ENCODE assay signal across 15 cellular contexts in the genomic region with DNA sequence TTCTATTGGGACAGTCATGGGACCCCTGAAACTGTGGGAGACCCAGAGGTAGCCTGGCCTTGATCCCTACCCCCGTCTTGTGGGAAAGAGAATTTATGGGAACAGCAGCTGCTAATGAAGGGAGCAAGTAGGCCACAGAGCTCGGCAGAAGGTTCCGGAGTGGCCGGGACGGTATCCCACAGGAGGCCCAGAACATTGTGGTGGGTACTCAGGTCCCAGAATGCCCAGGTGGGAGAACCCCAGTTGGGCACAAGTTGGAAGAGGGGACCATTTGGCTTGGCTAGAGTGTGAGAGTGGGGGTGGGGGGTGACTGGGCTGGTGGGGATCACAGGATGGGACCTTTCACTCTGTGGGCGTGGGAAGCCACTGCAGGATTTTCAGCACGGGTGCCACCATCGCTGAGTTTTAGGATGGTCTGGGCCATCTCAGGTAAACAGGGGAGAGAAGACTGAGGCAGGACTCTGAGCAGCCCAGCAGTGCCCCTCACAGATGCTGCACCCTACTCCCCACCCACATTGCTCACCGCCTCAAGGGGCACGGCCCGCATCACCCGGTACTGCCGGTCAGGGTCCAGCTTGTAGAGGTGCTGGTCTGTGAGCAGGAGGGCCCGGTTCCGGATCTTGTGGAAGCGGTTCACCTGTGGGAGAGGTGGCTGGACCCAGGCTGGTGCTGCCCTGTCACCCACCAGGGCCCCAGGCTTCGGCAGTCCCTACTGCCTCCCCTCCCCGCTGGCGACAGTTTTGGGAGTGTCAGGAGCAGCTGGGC. TPM values are rescaled to one million over a fixed set of nuclear protein-coding genes. Genes with fewer than 3 reads are reported as not detected.
DNase-seq lines count a peak whose midpoint lies in the region; ATAC-seq, FAIRE-seq and TF ChIP-seq lines count a peak whose summit lies in the region.
"Had no signal": no experiment of that assay in that cellular context is flagged by ENCODE, and none has a peak within 500 bp of the region (broad histone marks: within the 10 kb centered on the region; RNA-seq: fewer than 3 reads in every experiment).

No MANE protein-coding gene starts in this region.

- H3K79me2 ChIP-seq in K562 (ENCODE audit: control insufficient read depth, insufficient read depth, low read length): no peaks in the 10 kb centered on the region

- in situ Hi-C loops in GM18951 (cut with MboI; ENCODE audit: low sequenced_read_pairs, unreplicated experiment) (no loop called here), K562 (cut with MboI) (no loop called here)

- TF ChIP-seq RAD21 in K562 (CRISPR knock-in tag; conservative IDR thresholded peaks at IDR 0.05 in 1 of 2, IDR thresholded peaks at IDR 0.05 in 1 of 2): no peak

- TF ChIP-seq CTCF in K562 (IDR thresholded peaks at IDR 0.05 in 2 of 3, conservative IDR thresholded peaks at IDR 0.05 in 1 of 3; ENCODE audit: insufficient read depth in 2 of 3, low read depth in 1 of 3, low read length in 3 of 3) (no peak), mucosa of descending colon (IDR thresholded peaks at IDR 0.05) (no peak)

- ATAC-seq in K562: no peak
- no peak for ATAC-seq in mucosa of descending colon

- no peak overlapping the region for H3K4me2 ChIP-seq in K562 (ENCODE audit: insufficient read depth, low read length)
- H3K4me2 ChIP-seq: A549 had no signal

- BruUV-seq in K562 (replicated peaks; lab: Mats Ljungman, UMichigan): no TSS peak

- H3K36me3 ChIP-seq in K562 (ENCODE audit: control insufficient read depth, insufficient read depth, low read length): no peaks in the 10 kb centered on the region
- H3K36me3 ChIP-seq in effector memory CD4-positive, alpha-beta T cell (ENCODE audit: control insufficient read depth, insufficient read depth, low read length): peaks cover 50% of the 10 kb centered on the region
- no peaks in the 10 kb centered on the region for H3K36me3 ChIP-seq in mucosa of descending colon (ENCODE audit: low read depth)
- H3K36me3 ChIP-seq: adrenal gland, SJSA1 had no signal

- TF ChIP-seq EP300 in K562 (IDR thresholded peaks at IDR 0.05; ENCODE audit: low read length): no peak

- H3K4me3 ChIP-seq in K562: no peak overlapping the region
- H3K4me3 ChIP-seq in effector memory CD4-positive, alpha-beta T cell (ENCODE audit: insufficient read depth, low read depth, low read length, poor library complexity, severe bottlenecking): no peak overlapping the region
- H3K4me3 ChIP-seq in mucosa of descending colon: no peak overlapping the region
- H3K4me3 ChIP-seq: A549 had no signal

- POLR2A ChIA-PET in K562 (lab: Yijun Ruan, JAX): interaction anchor here (0.6 to 1.1 kb wide), 3 partner anchors 20 to 673 kb away, joined by 3 read pairs; no protein-coding TSS in a partner anchor

- FAIRE-seq in K562 (lab: Jason Lieb, UNC): no peak

- CTCF ChIA-PET in K562 (lab: Yijun Ruan, JAX; ENCODE audit: low intra/inter-chr PET ratio): no interaction called here

- H3K4me1 ChIP-seq in K562 (replicated peaks in 1 of 2; ENCODE audit: control insufficient read depth in 2 of 2, insufficient read depth in 2 of 2, low read length in 2 of 2) (peaks cover 17 to 43% of the 10 kb centered on the region in 2 experiments), mucosa of descending colon (ENCODE audit: low read depth) (peaks cover 12% of the 10 kb centered on the region)
- H3K4me1 ChIP-seq in effector memory CD4-positive, alpha-beta T cell (ENCODE audit: control insufficient read depth, insufficient read depth, low read length, poor library complexity, severe bottlenecking): peaks cover 15% of the 10 kb centered on the region
- H3K4me1 ChIP-seq: A549 had no signal

- peak; percentile 11 to 12 for DNase-seq in activated CD4-positive, alpha-beta T cell treated with anti-CD3 and anti-CD28 coated beads, Interleukin-2, amount 50 U/mL, for 48 hours
- DNase-seq in activated CD4-positive, alpha-beta T cell treated with anti-CD3 and anti-CD28 coated beads for 48 hours: no peak
- DNase-seq in K562 (ENCODE audit: extremely low read depth in 1 of 4, low spot score in 3 of 4) (no peak), posterior vena cava (ENCODE audit: low spot score) (peak; percentile 74), mucosa of descending colon (no peak), NCI-H146 (lab: John Stamatoyannopoulos, UW) (no peak)
- no peak for DNase-seq in effector memory CD4-positive, alpha-beta T cell
- DNase-seq: NCI-H1417 treated with DMSO at 0.1 percent for 48 hours; NCI-H345; stimulated activated CD4-positive, alpha-beta T cell treated with anti-CD3 and anti-CD28 coated beads, Interleukin-4, amount 100 ng/mL, for 1 hour had no signal

- intact Hi-C loops in K562 (cut with micrococcal nuclease) (no loop called here), posterior vena cava (cut with DNase I) (loop anchor here in 1 of 2 donors (10.0 kb wide), 1 partner anchor 171 kb away; no protein-coding TSS in a partner anchor), mucosa of descending colon (cut with DNase I, micrococcal nuclease) (no loop called here)

- H2AFZ ChIP-seq in K562 (ENCODE audit: low read depth, low read length): 0 out of 2 replicates have a peak overlapping the region, but pooled peaks have one; percentile 51

- H3K27ac ChIP-seq in K562 (ENCODE audit: extremely low read depth, low read depth, low read length): no peak overlapping the region
- H3K27ac ChIP-seq in effector memory CD4-positive, alpha-beta T cell (ENCODE audit: insufficient read depth, low read length, poor library complexity, severe bottlenecking): no peak overlapping the region
- H3K27ac ChIP-seq: A549, adrenal gland, HL-60, SJSA1 had no signal

- no peaks in the 10 kb centered on the region for H3K27me3 ChIP-seq in K562 (ENCODE audit: control insufficient read depth in 2 of 2, insufficient read depth in 2 of 2, low read length in 2 of 2)
- H3K27me3 ChIP-seq in effector memory CD4-positive, alpha-beta T cell (replicated peaks; ENCODE audit: control insufficient read depth, insufficient read depth, low read length, poor library complexity, severe bottlenecking): no peaks in the 10 kb centered on the region
- H3K27me3 ChIP-seq: adrenal gland had no signal

- peaks cover 5% of the 10 kb centered on the region for H3K9me1 ChIP-seq in K562 (ENCODE audit: control insufficient read depth, insufficient read depth, low read length)

- H3K9me3 ChIP-seq in K562 (replicated peaks; ENCODE audit: control insufficient read depth, insufficient read depth, low read depth, low read length): no peaks in the 10 kb centered on the region
- H3K9me3 ChIP-seq in effector memory CD4-positive, alpha-beta T cell (ENCODE audit: control insufficient read depth, low read length): no peaks in the 10 kb centered on the region
- no peaks in the 10 kb centered on the region for H3K9me3 ChIP-seq in mucosa of descending colon
- H3K9me3 ChIP-seq: A549, adrenal gland, SJSA1 had no signal

- WGBS in K562 (ENCODE audit: insufficient coverage, low coverage, missing lambda C conversion rate): 69% methylated on average over 11 of the region's 19 CpGs

- no peak overlapping the region for H3K9ac ChIP-seq in K562 (ENCODE audit: insufficient read depth in 1 of 2, low read depth in 2 of 2, low read length in 2 of 2)

- H4K20me1 ChIP-seq in K562 (replicated peaks; ENCODE audit: control insufficient read depth, insufficient read depth, low read length): no peaks in the 10 kb centered on the region

- TF ChIP-seq POLR2A in GM18951 (IDR thresholded peaks at IDR 0.05; ENCODE audit: extremely low read depth, insufficient read depth, insufficient read length) (peak; percentile 8), K562 (conservative IDR thresholded peaks at IDR 0.05) (no peak)

RNA-seq across cellular contexts. Expression of gene MYO1G, which starts 15.1 kb away (rescaled TPM):
- total RNA-seq in K562 (2011; cell fraction: chromatin; rRNA removed; ENCODE audit: low replicate concordance): 0.44 and 2.2 TPM in 2 replicates
- 1.2 and 1.3 TPM in 2 replicates for total RNA-seq in K562 (2011; cell fraction: nucleolus; rRNA removed)
- 0.88 and 1.1 TPM in 2 replicates for total RNA-seq in K562 (2011; cell fraction: nucleoplasm; rRNA removed)
- 0.16 and 0.23 TPM in 2 replicates for total RNA-seq in K562 (2014; rRNA removed)
- total RNA-seq in K562 (2014; rRNA removed; fragmentation: Illumina TruSeq; extraction: Trizol): 0.06 and 0.11 TPM in 2 replicates
- total RNA-seq in K562 (2015; rRNA removed; fragmentation: Illumina TruSeq; extraction: Trizol): 0.23 and 0.25 TPM in 2 replicates
- total RNA-seq in K562 (2021): 0.62 and 0.72 TPM in 2 replicates
- 0.08 and 0.10 TPM in 2 replicates for polyA plus RNA-seq in K562 (2011; rRNA removed)
- polyA plus RNA-seq in K562 (2011; cell fraction: cytosol; rRNA removed): 0.03 and 0.33 TPM in 2 replicates
- 0.39 and 1.3 TPM in 2 replicates for polyA plus RNA-seq in K562 (2011; cell fraction: nucleus; rRNA removed)
- polyA plus RNA-seq in K562 (2012): 0.30 and 0.71 TPM in 2 replicates
- polyA plus RNA-seq in K562 (2014; fragmentation: Illumina TruSeq; extraction: Trizol): 0.04 and 0.26 TPM in 2 replicates
- polyA plus RNA-seq in K562 (2014; fragmentation: Nextera tagmentation; extraction: Ambion mirVana): under 1 TPM in 1 of 2 experiments, not detected in 1; 0.03 TPM
- polyA plus RNA-seq in K562 (2014; rRNA removed): 0.16 and 0.26 TPM in 2 replicates
- polyA minus RNA-seq in K562 (2011; rRNA and poly(A)+ RNA removed): 0.27 and 0.28 TPM in 2 replicates
- 0.73 and 0.86 TPM in 2 replicates for polyA minus RNA-seq in K562 (2011; cell fraction: cytosol; rRNA and poly(A)+ RNA removed)
- polyA minus RNA-seq in K562 (2011; cell fraction: nucleus; rRNA and poly(A)+ RNA removed): 1.3 and 1.5 TPM in 2 replicates
- 1 to 10 TPM; 4.9 to 6.3 TPM for total RNA-seq in posterior vena cava
- total RNA-seq in mucosa of descending colon: 1 to 10 TPM; 3.8 to 6.9 (median 3.9) TPM

RNA-seq across cellular contexts. Expression of gene CCM2, which starts 36.3 kb away (rescaled TPM):
- total RNA-seq in K562 (2011; cell fraction: chromatin; rRNA removed; ENCODE audit: low replicate concordance): 44.0 and 75.1 TPM in 2 replicates
- 40.9 and 43.2 TPM in 2 replicates for total RNA-seq in K562 (2011; cell fraction: nucleolus; rRNA removed)
- total RNA-seq in K562 (2011; cell fraction: nucleoplasm; rRNA removed): 50.7 and 64.6 TPM in 2 replicates
- 38.6 and 46.5 TPM in 2 replicates for total RNA-seq in K562 (2014; rRNA removed)
- 9.5 and 12.4 TPM in 2 replicates for total RNA-seq in K562 (2014; rRNA removed; fragmentation: Illumina TruSeq; extraction: Trizol)
- total RNA-seq in K562 (2015; rRNA removed; fragmentation: Illumina TruSeq; extraction: Trizol): 15.8 and 17.9 TPM in 2 replicates
- 33.9 and 35.2 TPM in 2 replicates for total RNA-seq in K562 (2021)
- polyA plus RNA-seq in K562 (2011; rRNA removed): 28.8 and 35.2 TPM in 2 replicates
- polyA plus RNA-seq in K562 (2011; cell fraction: cytosol; rRNA removed): 33.7 and 78.6 TPM in 2 replicates
- 40.1 and 81.8 TPM in 2 replicates for polyA plus RNA-seq in K562 (2011; cell fraction: nucleus; rRNA removed)
- polyA plus RNA-seq in K562 (2012): 28.0 and 45.2 TPM in 2 replicates
- 25.9 and 30.9 TPM in 2 replicates for polyA plus RNA-seq in K562 (2014; fragmentation: Illumina TruSeq; extraction: Trizol)
- 1 to 10 TPM in 1 of 2 experiments, under 1 TPM in 1; 0.41 to 2.0 TPM for polyA plus RNA-seq in K562 (2014; fragmentation: Nextera tagmentation; extraction: Ambion mirVana)
- polyA plus RNA-seq in K562 (2014; rRNA removed): 29.3 and 36.1 TPM in 2 replicates
- 15.6 and 28.1 TPM in 2 replicates for polyA minus RNA-seq in K562 (2011; rRNA and poly(A)+ RNA removed)
- 27.2 and 30.5 TPM in 2 replicates for polyA minus RNA-seq in K562 (2011; cell fraction: cytosol; rRNA and poly(A)+ RNA removed)
- polyA minus RNA-seq in K562 (2011; cell fraction: nucleus; rRNA and poly(A)+ RNA removed): 15.8 and 18.1 TPM in 2 replicates
- 10 to 100 TPM; 31.8 to 36.9 TPM for total RNA-seq in posterior vena cava
- 10 to 100 TPM; 33.4 to 43.8 (median 35.8) TPM for total RNA-seq in mucosa of descending colon

Comparison
In these comparisons a context has a peak if more than half of its experiments do, and no peak if none do; other contexts are left out.
1. DNase-seq: peak in activated CD4-positive, alpha-beta T cell treated with anti-CD3 and anti-CD28 coated beads, Interleukin-2, amount 50 U/mL, for 48 hours (2 of 2) and posterior vena cava (single experiment); none in activated CD4-positive, alpha-beta T cell treated with anti-CD3 and anti-CD28 coated beads for 48 hours (single experiment), K562 (0 of 4), effector memory CD4-positive, alpha-beta T cell (0 of 3), mucosa of descending colon (0 of 3) and NCI-H146 (single experiment).